In genomic region chr7:97313900-97314299, GRCh38 we compare ENCODE assay signal across 33 cellular contexts.
"Had no signal": no experiment of that assay in that cellular context is flagged by ENCODE, and none has a peak within 500 bp of the region (broad histone marks: within the 10 kb centered on the region; RNA-seq: fewer than 3 reads in every experiment).

No MANE protein-coding gene starts in this region.

- H3K4me1 ChIP-seq: body of pancreas, breast epithelium, Peyer's patch had no signal

- H3K27me3 ChIP-seq: body of pancreas, breast epithelium, Peyer's patch had no signal

- H3K9me3 ChIP-seq: body of pancreas, Peyer's patch had no signal

- H3K4me3 ChIP-seq: body of pancreas, breast epithelium, Peyer's patch had no signal

- H3K27ac ChIP-seq: body of pancreas, breast epithelium, KMS-11, Peyer's patch, WERI-Rb-1 had no signal

- H3K27me3 Mint-ChIP-seq: activated CD4-positive, alpha-beta T cell treated with anti-CD3 and anti-CD28 coated beads for 36 hours; activated CD4-positive, alpha-beta T cell treated with anti-CD3 and anti-CD28 coated beads, Interleukin-2, amount 10 ng/mL, durations not matched to agents 7 days and 5 days; activated naive CD4-positive, alpha-beta T cell treated with anti-CD3 and anti-CD28 coated beads, Interleukin-2, amount 50 U/mL, for 24 hours; activated naive CD8-positive, alpha-beta T cell treated with anti-CD3 and anti-CD28 coated beads, Interleukin-2, amount 10 ng/mL, durations not matched to agents 7 days and 5 days; activated T-cell treated with anti-CD3 and anti-CD28 coated beads, Interleukin-2, amount 50 U/mL, for 24 hours; T-cell; T-helper 17 cell had no signal

- H3K36me3 Mint-ChIP-seq: activated naive CD4-positive, alpha-beta T cell treated with anti-CD3 and anti-CD28 coated beads, Interleukin-2, amount 50 U/mL, for 24 hours; activated naive CD8-positive, alpha-beta T cell treated with anti-CD3 and anti-CD28 coated beads, Interleukin-2, amount 10 ng/mL, durations not matched to agents 7 days and 5 days; T-cell had no signal

- H3K4me1 Mint-ChIP-seq: activated CD4-positive, alpha-beta T cell treated with anti-CD3 and anti-CD28 coated beads for 36 hours; activated CD4-positive, alpha-beta T cell treated with anti-CD3 and anti-CD28 coated beads, Interleukin-2, amount 10 ng/mL, durations not matched to agents 7 days and 5 days; activated naive CD4-positive, alpha-beta T cell treated with anti-CD3 and anti-CD28 coated beads, Interleukin-2, amount 50 U/mL, for 24 hours; activated naive CD8-positive, alpha-beta T cell treated with anti-CD3 and anti-CD28 coated beads, Interleukin-2, amount 10 ng/mL, durations not matched to agents 7 days and 5 days; T-cell; T-helper 17 cell had no signal

- ATAC-seq: activated CD4-positive, alpha-beta T cell treated with anti-CD3 and anti-CD28 coated beads for 36 hours; activated CD8-positive, alpha-beta T cell treated with anti-CD3 and anti-CD28 coated beads, Interleukin-2, amount 10 ng/mL, durations not matched to agents 7 days and 5 days; body of pancreas; PC-3; SK-N-SH treated with all-trans-retinoic acid at 6 μM for 48 hours; T-cell; T-helper 17 cell had no signal

- DNase-seq: activated CD4-positive, alpha-beta T cell treated with anti-CD3 and anti-CD28 coated beads for 36 hours; activated CD4-positive, alpha-beta T cell treated with anti-CD3 and anti-CD28 coated beads, Interleukin-2, amount 10 ng/mL, durations not matched to agents 7 days and 5 days; activated CD4-positive, alpha-beta T cell treated with anti-CD3 and anti-CD28 coated beads, Interleukin-2, amount 50 U/mL, for 48 hours; activated CD8-positive, alpha-beta T cell treated with anti-CD3 and anti-CD28 coated beads, Interleukin-2, amount 10 ng/mL, durations not matched to agents 7 days and 5 days; activated gamma-delta T cell; activated naive CD4-positive, alpha-beta T cell treated with Interleukin-2 at 50 U/mL for 16 hours; activated naive CD8-positive, alpha-beta T cell treated with anti-CD3 and anti-CD28 coated beads, Interleukin-2, amount 10 ng/mL, durations not matched to agents 7 days and 5 days; activated T-cell treated with anti-CD3 and anti-CD28 coated beads, Interleukin-2, amount 50 U/mL, for 24 hours; amygdala; body of pancreas; MM.1S; MV-4-11; NCI-H1092; NCI-H1417; NCI-H146; NCI-H187; NCI-H2081; NCI-H2171 treated with DMSO at 0.1 percent for 48 hours; NCI-H2227 treated with DMSO at 0.1 percent for 48 hours; NCI-H524 treated with DMSO at 0.1 percent for 48 hours; PC-3; Peyer's patch; RPMI8226; SHP77 treated with DMSO at 0.1 percent for 48 hours; T-cell; T-helper 17 cell; T-helper 9 cell; WERI-Rb-1 had no signal

- H3K9ac ChIP-seq: KMS-11 had no signal

- H3K36me3 ChIP-seq: breast epithelium, Peyer's patch, WERI-Rb-1 had no signal

- H3K9me3 Mint-ChIP-seq: activated CD4-positive, alpha-beta T cell treated with anti-CD3 and anti-CD28 coated beads, Interleukin-2, amount 10 ng/mL, durations not matched to agents 7 days and 5 days; activated naive CD4-positive, alpha-beta T cell treated with anti-CD3 and anti-CD28 coated beads, Interleukin-2, amount 50 U/mL, for 24 hours; activated naive CD8-positive, alpha-beta T cell treated with anti-CD3 and anti-CD28 coated beads, Interleukin-2, amount 10 ng/mL, durations not matched to agents 7 days and 5 days; activated T-cell treated with anti-CD3 and anti-CD28 coated beads, Interleukin-2, amount 50 U/mL, for 24 hours; activated T-helper 2 cell treated with anti-CD3 and anti-CD28 coated beads, Interferon-gamma antibody, Interleukin-2, Interleukin-4, amounts not matched to agents 10 μg/mL and 5 μg/mL and 100 μg/mL, durations not matched to agents 14 hours and 24 hours and 36 hours had no signal

- H3K27ac Mint-ChIP-seq: activated CD4-positive, alpha-beta T cell treated with anti-CD3 and anti-CD28 coated beads for 36 hours; activated CD4-positive, alpha-beta T cell treated with anti-CD3 and anti-CD28 coated beads, Interleukin-2, amount 10 ng/mL, durations not matched to agents 7 days and 5 days; activated CD8-positive, alpha-beta T cell treated with anti-CD3 and anti-CD28 coated beads, Interleukin-2, amount 10 ng/mL, durations not matched to agents 7 days and 5 days; activated naive CD4-positive, alpha-beta T cell treated with anti-CD3 and anti-CD28 coated beads, Interleukin-2, amount 50 U/mL, for 24 hours; activated naive CD8-positive, alpha-beta T cell treated with anti-CD3 and anti-CD28 coated beads, Interleukin-2, amount 10 ng/mL, durations not matched to agents 7 days and 5 days; activated T-cell treated with anti-CD3 and anti-CD28 coated beads, Interleukin-2, amount 50 U/mL, for 24 hours; activated T-helper 2 cell treated with anti-CD3 and anti-CD28 coated beads, Interferon-gamma antibody, Interleukin-2, Interleukin-4, amounts not matched to agents 10 μg/mL and 5 μg/mL and 100 μg/mL, durations not matched to agents 14 hours and 24 hours and 36 hours; T-cell; T-helper 17 cell had no signal

- H3K4me2 ChIP-seq: KMS-11 had no signal

- H3K4me3 Mint-ChIP-seq: activated CD4-positive, alpha-beta T cell treated with anti-CD3 and anti-CD28 coated beads for 36 hours; activated CD4-positive, alpha-beta T cell treated with anti-CD3 and anti-CD28 coated beads, Interleukin-2, amount 10 ng/mL, durations not matched to agents 7 days and 5 days; activated CD8-positive, alpha-beta T cell treated with anti-CD3 and anti-CD28 coated beads, Interleukin-2, amount 10 ng/mL, durations not matched to agents 7 days and 5 days; activated naive CD4-positive, alpha-beta T cell treated with anti-CD3 and anti-CD28 coated beads, Interleukin-2, amount 50 U/mL, for 24 hours; activated naive CD8-positive, alpha-beta T cell treated with anti-CD3 and anti-CD28 coated beads, Interleukin-2, amount 10 ng/mL, durations not matched to agents 7 days and 5 days; activated T-cell treated with anti-CD3 and anti-CD28 coated beads, Interleukin-2, amount 50 U/mL, for 24 hours; T-cell; T-helper 17 cell had no signal
